Comparison of ENCODE assay signal across 15 cellular contexts in the genomic region with DNA sequence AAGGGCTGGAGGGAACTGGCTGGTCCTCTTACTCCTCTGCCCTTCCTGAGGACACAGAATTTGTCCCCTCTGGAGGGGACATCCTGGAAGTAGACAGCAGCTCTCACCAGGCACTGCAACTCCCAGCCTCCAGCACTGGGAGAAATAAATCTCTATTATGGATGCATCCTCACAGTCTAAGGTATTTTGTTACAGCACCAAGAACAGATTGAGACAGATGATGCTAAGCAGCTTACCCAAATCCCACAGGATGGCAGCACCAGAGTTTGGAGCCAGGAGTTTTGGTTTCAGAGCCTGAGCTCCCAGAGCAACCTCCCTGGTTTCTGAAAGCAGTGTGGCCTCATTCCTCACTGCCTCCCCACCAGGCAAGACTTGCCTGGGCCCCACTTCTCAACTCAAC.
DNase-seq lines count a peak whose midpoint lies in the region; TF ChIP-seq lines count a peak whose summit lies in the region.
"Had no signal": no experiment of that assay in that cellular context is flagged by ENCODE, and none has a peak within 500 bp of the region (broad histone marks: within the 10 kb centered on the region; RNA-seq: fewer than 3 reads in every experiment).

No MANE protein-coding gene starts in this region.

- H3K27me3 ChIP-seq in sigmoid colon, result peaks cover 0 to 5% (median 0%) of the 10 kb centered on the region in 3 donors

- TF ChIP-seq CTCF in sigmoid colon (IDR thresholded peaks at IDR 0.05), result no peak

- no peaks in the 10 kb centered on the region for H3K4me1 ChIP-seq in sigmoid colon
- H3K4me1 ChIP-seq: HAP-1 had no signal

- H3K4me3 Mint-ChIP-seq in activated naive CD8-positive, alpha-beta T cell treated with anti-CD3 and anti-CD28 coated beads for 36 hours, result no peak overlapping the region
- H3K4me3 Mint-ChIP-seq: CD4-positive, alpha-beta memory T cell; HFFc6 had no signal

- H3K36me3 ChIP-seq in sigmoid colon, result no peaks in the 10 kb centered on the region
- H3K36me3 ChIP-seq: HAP-1 had no signal

- H3K9me3 ChIP-seq in sigmoid colon, result peaks cover 0 to 5% (median 0%) of the 10 kb centered on the region in 4 donors
- H3K9me3 ChIP-seq: HAP-1 had no signal

- no peak overlapping the region for H3K27ac ChIP-seq in sigmoid colon

- DNase-seq in NCI-H82 (lab: John Stamatoyannopoulos, UW), result peak; percentile 88
- DNase-seq in NCI-H82 treated with DMSO at 0.1 percent for 48 hours (lab: John Stamatoyannopoulos, UW; ENCODE audit: unreplicated experiment), result peak; percentile 51
- DNase-seq in mesenteric fat pad (ENCODE audit: low spot score), result peak; percentile 51
- DNase-seq in sigmoid colon, result peak; percentile 14
- no peak for DNase-seq in activated naive CD8-positive, alpha-beta T cell treated with anti-CD3 and anti-CD28 coated beads for 36 hours
- no peak for DNase-seq in NCI-H1048 (lab: John Stamatoyannopoulos, UW)
- no peak for DNase-seq in medulla oblongata (ENCODE audit: extremely low spot score)
- DNase-seq: C1 segment of cervical spinal cord; Calu3; CD4-positive, alpha-beta memory T cell; COR-L47; DND-41; GOT3; HFFc6 had no signal

- no peaks in the 10 kb centered on the region for H3K27me3 Mint-ChIP-seq in activated naive CD8-positive, alpha-beta T cell treated with anti-CD3 and anti-CD28 coated beads for 36 hours

- no peak for TF ChIP-seq POLR2A in sigmoid colon (IDR thresholded peaks at IDR 0.05)

- intact Hi-C loops in sigmoid colon (cut with DNase I), result no loop called here

- no peak for TF ChIP-seq EP300 in sigmoid colon (IDR thresholded peaks at IDR 0.05)

- no peaks in the 10 kb centered on the region for H3K36me3 Mint-ChIP-seq in activated naive CD8-positive, alpha-beta T cell treated with anti-CD3 and anti-CD28 coated beads for 36 hours
- H3K36me3 Mint-ChIP-seq: CD4-positive, alpha-beta memory T cell had no signal

- H3K4me1 Mint-ChIP-seq in activated naive CD8-positive, alpha-beta T cell treated with anti-CD3 and anti-CD28 coated beads for 36 hours, result no peaks in the 10 kb centered on the region
- H3K4me1 Mint-ChIP-seq: CD4-positive, alpha-beta memory T cell had no signal

- no peak overlapping the region for H3K27ac Mint-ChIP-seq in activated naive CD8-positive, alpha-beta T cell treated with anti-CD3 and anti-CD28 coated beads for 36 hours
- H3K27ac Mint-ChIP-seq: CD4-positive, alpha-beta memory T cell; HFFc6 had no signal

- peaks cover 5% of the 10 kb centered on the region for H3K9me3 Mint-ChIP-seq in activated naive CD8-positive, alpha-beta T cell treated with anti-CD3 and anti-CD28 coated beads for 36 hours

- no peak overlapping the region for H3K4me3 ChIP-seq in sigmoid colon
- H3K4me3 ChIP-seq: HAP-1 had no signal

Comparison
In these comparisons a context has a peak if more than half of its experiments do, and no peak if none do; other contexts are left out.
1. DNase-seq: peak in NCI-H82 (single experiment), NCI-H82 treated with DMSO at 0.1 percent for 48 hours (single experiment), mesenteric fat pad (single experiment) and sigmoid colon (single experiment); none in activated naive CD8-positive, alpha-beta T cell treated with anti-CD3 and anti-CD28 coated beads for 36 hours (single experiment), NCI-H1048 (single experiment) and medulla oblongata (single experiment).